ENCODE assay signal across 8 cellular contexts in genomic region chr5:132410451-132411381, GRCh38. TPM values are rescaled to one million over a fixed set of nuclear protein-coding genes. Genes with fewer than 3 reads are reported as not detected.
DNase-seq lines count a peak whose midpoint lies in the region; ATAC-seq, FAIRE-seq and TF ChIP-seq lines count a peak whose summit lies in the region.

No MANE protein-coding gene starts in this region.

- peak overlapping the region; percentile 83 to 85 for H3K4me3 ChIP-seq in prostate gland
- peak overlapping the region; percentile 60 to 65 for H3K4me3 ChIP-seq in uterus

- peak; percentile 58 for DNase-seq in H54 (ENCODE audit: insufficient read length, low spot score)
- DNase-seq in LoVo (ENCODE audit: low spot score) = peak; percentile 87
- peak; percentile 39 to 72 for DNase-seq in SW 1271 (lab: John Stamatoyannopoulos, UW)
- DNase-seq in activated naive CD8-positive, alpha-beta T cell treated with anti-CD3 and anti-CD28 coated beads, Interleukin-2, amount 50 U/mL, for 24 hours = peak; percentile 86
- DNase-seq in left cardiac atrium = peak; percentile 88
- peak; percentile 64 for DNase-seq in prostate gland (ENCODE audit: low spot score)
- peak; percentile 83 to 84 for DNase-seq in uterus

- H3K27me3 ChIP-seq in prostate gland (replicated peaks; ENCODE audit: insufficient read depth) = no peaks in the 10 kb centered on the region
- no peaks in the 10 kb centered on the region for H3K27me3 ChIP-seq in uterus

- peak overlapping the region; percentile 87 for H3K4me3 Mint-ChIP-seq in activated naive CD8-positive, alpha-beta T cell treated with anti-CD3 and anti-CD28 coated beads, Interleukin-2, amount 50 U/mL, for 24 hours

- TF ChIP-seq CTCF in prostate gland (IDR thresholded peaks at IDR 0.05) = peak in 3 of 4 experiments; percentile 23 to 62 (median 50)
- TF ChIP-seq CTCF in uterus (IDR thresholded peaks at IDR 0.05) = peak; percentile 21 to 65 (median 62)

- intact Hi-C loops in left cardiac atrium (cut with DNase I) (loop anchor here in 1 of 2 donors (5.0 kb wide), 1 partner anchor 82 kb away; the partner anchor contains the start of gene IRF1), prostate gland (cut with DNase I) (loop anchor here (1.0 kb wide), 1 partner anchor 22 kb away; no protein-coding TSS in a partner anchor), uterus (cut with DNase I; ENCODE audit: low total_unique reads) (no loop called here)

- peaks cover 14% of the 10 kb centered on the region for H3K36me3 Mint-ChIP-seq in activated naive CD8-positive, alpha-beta T cell treated with anti-CD3 and anti-CD28 coated beads, Interleukin-2, amount 50 U/mL, for 24 hours (ENCODE audit: low read depth)

- WGBS in prostate gland = 1% methylated on average over 75 of the region's 92 CpGs

- H3K27me3 Mint-ChIP-seq in activated naive CD8-positive, alpha-beta T cell treated with anti-CD3 and anti-CD28 coated beads, Interleukin-2, amount 50 U/mL, for 24 hours = no peaks in the 10 kb centered on the region

- H3K27ac ChIP-seq in prostate gland (peak overlapping the region; percentile 98 to 99), uterus (peak overlapping the region; percentile 94 to 96)

- TF ChIP-seq POLR2A in GM10847 (IDR thresholded peaks at IDR 0.05; ENCODE audit: extremely low read depth, insufficient read length) (peak; percentile 58), H54 (IDR thresholded peaks at IDR 0.05; ENCODE audit: low read depth, low read length) (peak; percentile 62; the same call in 1 of the 2 replicates), prostate gland (IDR thresholded peaks at IDR 0.05) (no peak), uterus (IDR thresholded peaks at IDR 0.05) (peak; percentile 58 to 76)

- H3K9me3 ChIP-seq in prostate gland (no peaks in the 10 kb centered on the region), uterus (no peaks in the 10 kb centered on the region)

- no peak for FAIRE-seq in H54 (lab: Jason Lieb, UNC)

- peak; percentile 80 for ATAC-seq in activated naive CD8-positive, alpha-beta T cell treated with anti-CD3 and anti-CD28 coated beads, Interleukin-2, amount 50 U/mL, for 24 hours
- peak; percentile 87 to 89 for ATAC-seq in left cardiac atrium

- peaks cover 86% of the 10 kb centered on the region for H3K4me1 Mint-ChIP-seq in activated naive CD8-positive, alpha-beta T cell treated with anti-CD3 and anti-CD28 coated beads, Interleukin-2, amount 50 U/mL, for 24 hours

- H3K27ac Mint-ChIP-seq in activated naive CD8-positive, alpha-beta T cell treated with anti-CD3 and anti-CD28 coated beads, Interleukin-2, amount 50 U/mL, for 24 hours = peak overlapping the region; percentile 95

- no peaks in the 10 kb centered on the region for H3K36me3 ChIP-seq in prostate gland
- H3K36me3 ChIP-seq in uterus = no peaks in the 10 kb centered on the region

- H3K4me1 ChIP-seq in prostate gland (replicated peaks) (peaks cover 13% of the 10 kb centered on the region), uterus (no peaks in the 10 kb centered on the region)

- no peaks in the 10 kb centered on the region for H3K9me3 Mint-ChIP-seq in activated naive CD8-positive, alpha-beta T cell treated with anti-CD3 and anti-CD28 coated beads, Interleukin-2, amount 50 U/mL, for 24 hours

RNA-seq across cellular contexts. Expression of gene SLC22A5, which starts 41.2 kb away (rescaled TPM):
- 10 to 100 TPM in 1 of 2 donors, 1 to 10 TPM in 1; 7.9 to 15.3 TPM for total RNA-seq in left cardiac atrium
- 10 to 100 TPM; 26.2 to 37.5 TPM for total RNA-seq in prostate gland
- total RNA-seq in uterus = 10 to 100 TPM in 2 of 4 donors, 1 to 10 TPM in 2; 2.0 to 18.9 (median 10.0) TPM

Comparison
In these comparisons a context has a peak if more than half of its experiments do, and no peak if none do; other contexts are left out.
1. Peak in every context shown above with its lines: DNase-seq, ATAC-seq, H3K4me3 ChIP-seq and H3K27ac ChIP-seq.